Comparison of ENCODE assay signal across 8 cellular contexts in genomic region chr16:54931757-54932660, GRCh38. TPM values are rescaled to one million over a fixed set of nuclear protein-coding genes. Genes with fewer than 3 reads are reported as not detected.
A peak's percentile ranks its signal among the peaks of the same experiment; 100 is the strongest.
DNase-seq lines count a peak whose midpoint lies in the region; ATAC-seq and TF ChIP-seq lines count a peak whose summit lies in the region.

No MANE protein-coding gene starts in this region.

- H3K4me1 ChIP-seq in right cardiac atrium (ENCODE audit: control insufficient read depth, insufficient read depth, low read length), result peaks cover 3% of the 10 kb centered on the region
- peaks cover 7 to 24% of the 10 kb centered on the region in 2 donors for H3K4me1 ChIP-seq in thoracic aorta (ENCODE audit: control insufficient read depth in 1 of 2, low read depth in 2 of 2)

- H3K9me3 Mint-ChIP-seq in activated CD8-positive, alpha-beta memory T cell treated with anti-CD3 and anti-CD28 coated beads, Interleukin-2, amount 10 ng/mL, durations not matched to agents 7 days and 5 days (ENCODE audit: low read depth), result peaks cover 2% of the 10 kb centered on the region
- peaks cover 3% of the 10 kb centered on the region for H3K9me3 Mint-ChIP-seq in activated CD4-positive, alpha-beta memory T cell treated with anti-CD3 and anti-CD28 coated beads, Interleukin-2, amount 10 ng/mL, durations not matched to agents 7 days and 5 days

- H3K27ac ChIP-seq in right cardiac atrium (ENCODE audit: low read length), result no peak overlapping the region
- peak overlapping the region in 1 of 2 donors; percentile 91 for H3K27ac ChIP-seq in thoracic aorta

- peak overlapping the region; percentile 12 for H3K4me3 Mint-ChIP-seq in activated CD8-positive, alpha-beta memory T cell treated with anti-CD3 and anti-CD28 coated beads, Interleukin-2, amount 10 ng/mL, durations not matched to agents 7 days and 5 days
- H3K4me3 Mint-ChIP-seq in activated CD4-positive, alpha-beta memory T cell treated with anti-CD3 and anti-CD28 coated beads, Interleukin-2, amount 10 ng/mL, durations not matched to agents 7 days and 5 days, result peak overlapping the region; percentile 51

- peaks cover 21% of the 10 kb centered on the region for H3K4me1 Mint-ChIP-seq in activated CD8-positive, alpha-beta memory T cell treated with anti-CD3 and anti-CD28 coated beads, Interleukin-2, amount 10 ng/mL, durations not matched to agents 7 days and 5 days
- H3K4me1 Mint-ChIP-seq in activated CD4-positive, alpha-beta memory T cell treated with anti-CD3 and anti-CD28 coated beads, Interleukin-2, amount 10 ng/mL, durations not matched to agents 7 days and 5 days, result peaks cover 39% of the 10 kb centered on the region

- ATAC-seq in activated CD8-positive, alpha-beta memory T cell treated with anti-CD3 and anti-CD28 coated beads, Interleukin-2, amount 10 ng/mL, durations not matched to agents 7 days and 5 days, result no peak
- no peak for ATAC-seq in right cardiac atrium
- ATAC-seq in thoracic aorta (ENCODE audit: insufficient number of reproducible peaks, low FRiP score, low read depth), result no peak
- ATAC-seq in GM18909 (IDR thresholded peaks at IDR 0.05; ENCODE audit: poor library complexity, unreplicated experiment), result no peak

- POLR2A ChIA-PET in activated CD4-positive, alpha-beta memory T cell treated with anti-CD3 and anti-CD28 coated beads, Interleukin-2, amount 10 ng/mL, durations not matched to agents 7 days and 5 days (lab: Charles Lee), result interaction anchor here (0.9 kb wide), 1 partner anchor 646 kb away, joined by 3 read pairs; no protein-coding TSS in a partner anchor

- H3K27me3 ChIP-seq in right cardiac atrium (ENCODE audit: control insufficient read depth, insufficient read depth) (no peaks in the 10 kb centered on the region), thoracic aorta (replicated peaks; ENCODE audit: insufficient read depth) (no peaks in the 10 kb centered on the region)

- no peak for DNase-seq in activated CD8-positive, alpha-beta memory T cell treated with anti-CD3 and anti-CD28 coated beads, Interleukin-2, amount 10 ng/mL, durations not matched to agents 7 days and 5 days
- DNase-seq in activated CD8-positive, alpha-beta memory T cell treated with anti-CD3 and anti-CD28 coated beads for 24 hours, result no peak
- no peak for DNase-seq in activated CD4-positive, alpha-beta memory T cell treated with anti-CD3 and anti-CD28 coated beads, Interleukin-2, amount 10 ng/mL, durations not matched to agents 7 days and 5 days
- peak; percentile 14 to 58 (median 50) for DNase-seq in right cardiac atrium
- no peak for DNase-seq in thoracic aorta (ENCODE audit: low spot score)
- DNase-seq in SHP77 treated with DMSO at 0.1 percent for 48 hours (lab: John Stamatoyannopoulos, UW), result no peak
- no peak for DNase-seq in NK-92 (lab: John Stamatoyannopoulos, UW; ENCODE audit: unreplicated experiment)

- peak overlapping the region; percentile 87 for H3K4me3 ChIP-seq in right cardiac atrium (ENCODE audit: low read length)
- peak overlapping the region; percentile 83 for H3K4me3 ChIP-seq in thoracic aorta

- intact Hi-C loops in right cardiac atrium (cut with DNase I), result loop anchor here in 1 of 4 donors (10.0 kb wide), 1 partner anchor 647 kb away; the partner anchor contains the start of gene IRX3

- H3K36me3 Mint-ChIP-seq in activated CD8-positive, alpha-beta memory T cell treated with anti-CD3 and anti-CD28 coated beads, Interleukin-2, amount 10 ng/mL, durations not matched to agents 7 days and 5 days, result peaks cover 12% of the 10 kb centered on the region
- peaks cover 35% of the 10 kb centered on the region for H3K36me3 Mint-ChIP-seq in activated CD4-positive, alpha-beta memory T cell treated with anti-CD3 and anti-CD28 coated beads, Interleukin-2, amount 10 ng/mL, durations not matched to agents 7 days and 5 days (ENCODE audit: low read depth)

- no peaks in the 10 kb centered on the region for H3K36me3 ChIP-seq in thoracic aorta

- H3K9me3 ChIP-seq in right cardiac atrium (ENCODE audit: control insufficient read depth, low read length) (no peaks in the 10 kb centered on the region), thoracic aorta (no peaks in the 10 kb centered on the region)

- peaks cover 75% of the 10 kb centered on the region for H3K27me3 Mint-ChIP-seq in activated CD8-positive, alpha-beta memory T cell treated with anti-CD3 and anti-CD28 coated beads, Interleukin-2, amount 10 ng/mL, durations not matched to agents 7 days and 5 days
- peaks cover 75% of the 10 kb centered on the region for H3K27me3 Mint-ChIP-seq in activated CD4-positive, alpha-beta memory T cell treated with anti-CD3 and anti-CD28 coated beads, Interleukin-2, amount 10 ng/mL, durations not matched to agents 7 days and 5 days

- no peak for TF ChIP-seq CTCF in thoracic aorta (IDR thresholded peaks at IDR 0.05)

- H3K27ac Mint-ChIP-seq in activated CD8-positive, alpha-beta memory T cell treated with anti-CD3 and anti-CD28 coated beads, Interleukin-2, amount 10 ng/mL, durations not matched to agents 7 days and 5 days, result peak overlapping the region; percentile 71
- peak overlapping the region; percentile 52 for H3K27ac Mint-ChIP-seq in activated CD4-positive, alpha-beta memory T cell treated with anti-CD3 and anti-CD28 coated beads, Interleukin-2, amount 10 ng/mL, durations not matched to agents 7 days and 5 days

- CTCF ChIA-PET in activated CD8-positive, alpha-beta memory T cell treated with anti-CD3 and anti-CD28 coated beads, Interleukin-2, amount 10 ng/mL, durations not matched to agents 7 days and 5 days (lab: Charles Lee), result interaction anchor here (3.4 kb wide), 1 partner anchor 1382 kb away, joined by 11 read pairs; no protein-coding TSS in a partner anchor
- CTCF ChIA-PET in activated CD4-positive, alpha-beta memory T cell treated with anti-CD3 and anti-CD28 coated beads, Interleukin-2, amount 10 ng/mL, durations not matched to agents 7 days and 5 days (lab: Charles Lee), result no interaction called here

- WGBS in right cardiac atrium, result 14% methylated on average over 61 of the region's 61 CpGs

RNA-seq across cellular contexts. Expression of gene IRX5, which starts 1.3 kb away (rescaled TPM):
- not detected for total RNA-seq in activated CD8-positive, alpha-beta memory T cell treated with anti-CD3 and anti-CD28 coated beads, Interleukin-2, amount 10 ng/mL, durations not matched to agents 7 days and 5 days
- under 1 TPM; 0.38 TPM for total RNA-seq in activated CD4-positive, alpha-beta memory T cell treated with anti-CD3 and anti-CD28 coated beads, Interleukin-2, amount 10 ng/mL, durations not matched to agents 7 days and 5 days
- total RNA-seq in right cardiac atrium (1 to 10 TPM in 3 of 4 donors, under 1 TPM in 1; 0.97 to 1.9 (median 1.7) TPM), thoracic aorta (1 to 10 TPM; 2.3 to 2.7 TPM)
- polyA plus RNA-seq in right cardiac atrium, result 0.48 TPM

Comparison
In these comparisons a context has a peak if more than half of its experiments do, and no peak if none do; other contexts are left out.
1. DNase-seq: peak in right cardiac atrium (3 of 3); none in activated CD8-positive, alpha-beta memory T cell treated with anti-CD3 and anti-CD28 coated beads, Interleukin-2, amount 10 ng/mL, durations not matched to agents 7 days and 5 days (single experiment), activated CD8-positive, alpha-beta memory T cell treated with anti-CD3 and anti-CD28 coated beads for 24 hours (single experiment), activated CD4-positive, alpha-beta memory T cell treated with anti-CD3 and anti-CD28 coated beads, Interleukin-2, amount 10 ng/mL, durations not matched to agents 7 days and 5 days (single experiment), thoracic aorta (single experiment), SHP77 treated with DMSO at 0.1 percent for 48 hours (single experiment) and NK-92 (single experiment).